Comparison of ENCODE assay signal across 12 cellular contexts in genomic region chr6:36358235-36358915, GRCh38. TPM values are rescaled to one million over a fixed set of nuclear protein-coding genes. Genes with fewer than 3 reads are reported as not detected.
DNase-seq lines count a peak whose midpoint lies in the region; ATAC-seq and TF ChIP-seq lines count a peak whose summit lies in the region.
"Had no signal": no experiment of that assay in that cellular context is flagged by ENCODE, and none has a peak within 500 bp of the region (broad histone marks: within the 10 kb centered on the region; RNA-seq: fewer than 3 reads in every experiment).

No MANE protein-coding gene starts in this region.

- H3K4me3 ChIP-seq in BLaER1 treated with 17β-estradiol and CSF1 and Interleukin-3, amounts not matched to agents 10 nM and 100 nM, result no peak overlapping the region
- H3K4me3 ChIP-seq in neural progenitor cell (no peak overlapping the region), esophagus muscularis mucosa (no peak overlapping the region)
- H3K4me3 ChIP-seq: right lobe of liver had no signal

- POLR2A ChIA-PET in activated CD8-positive, alpha-beta T cell treated with anti-CD3 and anti-CD28 coated beads for 36 hours (lab: Charles Lee), result interaction anchor here (0.7 to 1.2 kb wide), 4 partner anchors 11 to 227 kb away, joined by 3 read pairs; no protein-coding TSS in a partner anchor

- WGBS in esophagus muscularis mucosa, result 0% methylated on average over 1 of the region's 4 CpGs

- intact Hi-C loops in esophagus muscularis mucosa (cut with DNase I), result loop anchor here (2.0 to 10.0 kb wide), 2 partner anchors 58 to 234 kb away; no protein-coding TSS in a partner anchor
- intact Hi-C loops in activated CD8-positive, alpha-beta T cell treated with anti-CD3 and anti-CD28 coated beads for 36 hours (cut with micrococcal nuclease), result no loop called here

- peak overlapping the region; percentile 31 to 88 (median 60) for H3K4me2 ChIP-seq in BLaER1 treated with 17β-estradiol and CSF1 and Interleukin-3, amounts not matched to agents 10 nM and 100 nM
- H3K4me2 ChIP-seq in neural progenitor cell, result peak overlapping the region; percentile 3

- peaks cover 5% of the 10 kb centered on the region for H3K27me3 Mint-ChIP-seq in neural progenitor cell (ENCODE audit: insufficient read depth, low read depth)
- H3K27me3 Mint-ChIP-seq in activated CD8-positive, alpha-beta T cell treated with anti-CD3 and anti-CD28 coated beads for 36 hours, result no peaks in the 10 kb centered on the region

- peaks cover 2 to 15% (median 9%) of the 10 kb centered on the region in 11 experiments; a peak in 15 of 22 replicates for H3K9me3 ChIP-seq in BLaER1 treated with 17β-estradiol and CSF1 and Interleukin-3, amounts not matched to agents 10 nM and 100 nM (replicated peaks in 1 of 11)
- no peaks in the 10 kb centered on the region for H3K9me3 ChIP-seq in neural progenitor cell (ENCODE audit: low read depth)
- H3K9me3 ChIP-seq in esophagus muscularis mucosa, result no peaks in the 10 kb centered on the region
- H3K9me3 ChIP-seq: right lobe of liver had no signal

- no peak overlapping the region for H3K27ac Mint-ChIP-seq in neural progenitor cell
- H3K27ac Mint-ChIP-seq in activated CD8-positive, alpha-beta T cell treated with anti-CD3 and anti-CD28 coated beads for 36 hours, result no peak overlapping the region
- H3K27ac Mint-ChIP-seq: stimulated activated naive CD8-positive, alpha-beta T cell treated with anti-CD3 and anti-CD28 coated beads, Interleukin-15, amount 100 ng/mL, for 72 hours; T-helper 2 cell treated with Interferon-gamma antibody and Interleukin-4, amounts not matched to agents 5 μg/mL and 100 μg/mL, for 36 hours had no signal

- H3K27me3 ChIP-seq in BLaER1 treated with 17β-estradiol and CSF1 and Interleukin-3, amounts not matched to agents 10 nM and 100 nM, result no peaks in the 10 kb centered on the region
- no peaks in the 10 kb centered on the region for H3K27me3 ChIP-seq in neural progenitor cell
- H3K27me3 ChIP-seq in esophagus muscularis mucosa, result no peaks in the 10 kb centered on the region
- H3K27me3 ChIP-seq: right lobe of liver had no signal

- peaks cover 19% of the 10 kb centered on the region for H3K4me1 Mint-ChIP-seq in neural progenitor cell
- peaks cover 12% of the 10 kb centered on the region for H3K4me1 Mint-ChIP-seq in activated CD8-positive, alpha-beta T cell treated with anti-CD3 and anti-CD28 coated beads for 36 hours (ENCODE audit: low read depth)

- no peaks in the 10 kb centered on the region for H3K36me3 Mint-ChIP-seq in neural progenitor cell
- no peaks in the 10 kb centered on the region for H3K36me3 Mint-ChIP-seq in activated CD8-positive, alpha-beta T cell treated with anti-CD3 and anti-CD28 coated beads for 36 hours (ENCODE audit: low read depth)

- peak; percentile 51 for ATAC-seq in HG03432 (IDR thresholded peaks at IDR 0.05; ENCODE audit: unreplicated experiment)
- ATAC-seq in activated CD8-positive, alpha-beta T cell treated with anti-CD3 and anti-CD28 coated beads for 36 hours, result no peak

- H3K79me2 ChIP-seq in neural progenitor cell (ENCODE audit: low read depth), result no peaks in the 10 kb centered on the region

- no peak for TF ChIP-seq EP300 in esophagus muscularis mucosa (IDR thresholded peaks at IDR 0.05)

- no peaks in the 10 kb centered on the region for H3F3A ChIP-seq in neural progenitor cell (ENCODE audit: low read depth)

- H4K20me1 ChIP-seq in BLaER1 treated with 17β-estradiol and CSF1 and Interleukin-3, amounts not matched to agents 10 nM and 100 nM, result no peaks in the 10 kb centered on the region
- H4K20me1 ChIP-seq in neural progenitor cell (ENCODE audit: low read depth), result no peaks in the 10 kb centered on the region

- H2AFZ ChIP-seq in neural progenitor cell (replicated peaks), result no peak overlapping the region

- DNase-seq in dermis blood vessel endothelial cell, result peak; percentile 73
- DNase-seq in neural progenitor cell (ENCODE audit: low spot score), result no peak
- no peak for DNase-seq in NCI-H187 treated with DMSO at 0.1 percent for 48 hours (lab: John Stamatoyannopoulos, UW)
- DNase-seq in NCI-H82 (lab: John Stamatoyannopoulos, UW), result no peak
- DNase-seq in esophagus muscularis mucosa (ENCODE audit: extremely low spot score), result no peak
- no peak for DNase-seq in activated CD8-positive, alpha-beta T cell treated with anti-CD3 and anti-CD28 coated beads for 36 hours
- DNase-seq: NCI-H1930, right lobe of liver had no signal

- H3K9me3 Mint-ChIP-seq in neural progenitor cell, result no peaks in the 10 kb centered on the region
- H3K9me3 Mint-ChIP-seq in activated CD8-positive, alpha-beta T cell treated with anti-CD3 and anti-CD28 coated beads for 36 hours, result no peaks in the 10 kb centered on the region
- H3K9me3 Mint-ChIP-seq: T-helper 2 cell treated with Interferon-gamma antibody and Interleukin-4, amounts not matched to agents 5 μg/mL and 100 μg/mL, for 36 hours had no signal

- H3K9ac ChIP-seq in BLaER1 treated with 17β-estradiol and CSF1 and Interleukin-3, amounts not matched to agents 10 nM and 100 nM, result peak overlapping the region in 1 of 11 experiments; percentile 45; a peak in 1 of 22 replicates
- H3K9ac ChIP-seq in neural progenitor cell, result no peak overlapping the region

- TF ChIP-seq CTCF in neural progenitor cell (IDR thresholded peaks at IDR 0.05) (no peak), esophagus muscularis mucosa (IDR thresholded peaks at IDR 0.05) (no peak)
- TF ChIP-seq CTCF in activated CD8-positive, alpha-beta T cell treated with anti-CD3 and anti-CD28 coated beads for 36 hours (IDR thresholded peaks at IDR 0.05), result no peak

- no peak for TF ChIP-seq POLR2A in esophagus muscularis mucosa (IDR thresholded peaks at IDR 0.05; ENCODE audit: low read depth)

- CTCF ChIA-PET in activated CD8-positive, alpha-beta T cell treated with anti-CD3 and anti-CD28 coated beads for 36 hours (lab: Charles Lee), result interaction anchor here (0.8 to 11.6 kb wide), 10 partner anchors 8 to 403 kb away, joined by 3 to 136 read pairs (median 4); partner anchors contain the start of genes BNIP5 and MAPK14

- no peak overlapping the region for H3K4me3 Mint-ChIP-seq in neural progenitor cell
- H3K4me3 Mint-ChIP-seq in activated CD8-positive, alpha-beta T cell treated with anti-CD3 and anti-CD28 coated beads for 36 hours, result no peak overlapping the region
- H3K4me3 Mint-ChIP-seq: stimulated activated naive CD8-positive, alpha-beta T cell treated with anti-CD3 and anti-CD28 coated beads, Interleukin-15, amount 100 ng/mL, for 72 hours; T-helper 2 cell treated with Interferon-gamma antibody and Interleukin-4, amounts not matched to agents 5 μg/mL and 100 μg/mL, for 36 hours had no signal

- peak overlapping the region in 3 of 11 experiments; percentile 21 to 38 (median 28); a peak in 4 of 22 replicates for H3K27ac ChIP-seq in BLaER1 treated with 17β-estradiol and CSF1 and Interleukin-3, amounts not matched to agents 10 nM and 100 nM
- H3K27ac ChIP-seq in neural progenitor cell (no peak overlapping the region), esophagus muscularis mucosa (replicated peaks in 1 of 4) (peak overlapping the region in 2 of 4 donors; percentile 25 to 27)
- H3K27ac ChIP-seq: right lobe of liver had no signal

- no peaks in the 10 kb centered on the region for H3K36me3 ChIP-seq in BLaER1 treated with 17β-estradiol and CSF1 and Interleukin-3, amounts not matched to agents 10 nM and 100 nM
- H3K36me3 ChIP-seq in neural progenitor cell (no peaks in the 10 kb centered on the region), esophagus muscularis mucosa (no peaks in the 10 kb centered on the region)
- H3K36me3 ChIP-seq: right lobe of liver had no signal

- peaks cover 30 to 63% (median 48%) of the 10 kb centered on the region in 10 experiments for H3K4me1 ChIP-seq in BLaER1 treated with 17β-estradiol and CSF1 and Interleukin-3, amounts not matched to agents 10 nM and 100 nM
- H3K4me1 ChIP-seq in neural progenitor cell, result peaks cover 8% of the 10 kb centered on the region
- peaks cover 11 to 28% (median 23%) of the 10 kb centered on the region in 4 donors for H3K4me1 ChIP-seq in esophagus muscularis mucosa
- H3K4me1 ChIP-seq: right lobe of liver had no signal

RNA-seq across cellular contexts. Expression of gene BNIP5, which starts 21.7 kb away (rescaled TPM):
- total RNA-seq in dermis blood vessel endothelial cell (not detected in 2 replicates), neural progenitor cell (ENCODE audit: low replicate concordance) (not detected in 2 replicates), esophagus muscularis mucosa (not detected)
- total RNA-seq in activated CD8-positive, alpha-beta T cell treated with anti-CD3 and anti-CD28 coated beads for 36 hours, result not detected
- total RNA-seq: right lobe of liver had no signal

RNA-seq across cellular contexts. Expression of gene ETV7, which starts 29.1 kb away (rescaled TPM):
- total RNA-seq in dermis blood vessel endothelial cell (0.09 and 0.17 TPM in 2 replicates), neural progenitor cell (ENCODE audit: low replicate concordance) (0.09 and 0.11 TPM in 2 replicates), esophagus muscularis mucosa (1 to 10 TPM in 1 of 4 donors, under 1 TPM in 1, not detected in 2; 0.71 to 1.5 TPM)
- under 1 TPM; 0.51 to 0.86 TPM for total RNA-seq in activated CD8-positive, alpha-beta T cell treated with anti-CD3 and anti-CD28 coated beads for 36 hours
